In genomic region chr3:9794400-9794799, GRCh38 we compare ENCODE assay signal across 10 cellular contexts. TPM values are rescaled to one million over a fixed set of nuclear protein-coding genes. Genes with fewer than 3 reads are reported as not detected.
DNase-seq lines count a peak whose midpoint lies in the region; ATAC-seq and TF ChIP-seq lines count a peak whose summit lies in the region.
"Had no signal": no experiment of that assay in that cellular context is flagged by ENCODE, and none has a peak within 500 bp of the region (broad histone marks: within the 10 kb centered on the region; RNA-seq: fewer than 3 reads in every experiment).

No MANE protein-coding gene starts in this region.

- H3K4me2 ChIP-seq in SU-DHL-6 (ENCODE audit: low read depth, low read length, poor library complexity, severe bottlenecking) (peak overlapping the region; percentile 89), fibroblast of lung (ENCODE audit: extremely low read depth, insufficient read depth, low read length) (peak overlapping the region; percentile 29)

- peaks cover 11% of the 10 kb centered on the region; the same call in 1 of the 2 replicates for H4K20me1 ChIP-seq in SU-DHL-6 (ENCODE audit: low read depth, low read length)
- no peaks in the 10 kb centered on the region for H4K20me1 ChIP-seq in fibroblast of lung (ENCODE audit: control insufficient read depth, extremely low read depth, insufficient read depth, low read length)

- H3K79me2 ChIP-seq in SU-DHL-6 (ENCODE audit: insufficient read depth, low read length) (peaks cover 55% of the 10 kb centered on the region), fibroblast of lung (ENCODE audit: control insufficient read depth, insufficient read depth, low read length) (peaks cover 53% of the 10 kb centered on the region)

- no peak for ATAC-seq in stimulated activated naive B cell treated with anti-CD40 and anti-IgM and Interleukin-4, amounts not matched to agents 10 μg/mL and 1 μg/mL and 100 μg/mL, for 72 hours (replicated peaks)
- no peak for ATAC-seq in mucosa of descending colon
- ATAC-seq in GM19328 (IDR thresholded peaks at IDR 0.05; ENCODE audit: unreplicated experiment): no peak
- ATAC-seq in HG03439 (IDR thresholded peaks at IDR 0.05; ENCODE audit: unreplicated experiment): no peak
- ATAC-seq: pancreas had no signal

- H3K4me1 Mint-ChIP-seq in activated naive CD4-positive, alpha-beta T cell treated with anti-CD3 and anti-CD28 coated beads, Interleukin-2, amount 50 U/mL, for 24 hours: peaks cover 63% of the 10 kb centered on the region
- H3K4me1 Mint-ChIP-seq in stimulated activated naive B cell treated with anti-CD40 and anti-IgM and Interleukin-4, amounts not matched to agents 10 μg/mL and 1 μg/mL and 100 μg/mL, for 72 hours: peaks cover 39 to 71% of the 10 kb centered on the region in 2 donors

- no peak for TF ChIP-seq CTCF in SU-DHL-6 (IDR thresholded peaks at IDR 0.05; ENCODE audit: insufficient read depth, low read length, poor library complexity, severe bottlenecking)
- no peak for TF ChIP-seq CTCF in fibroblast of lung (conservative IDR thresholded peaks at IDR 0.05 in 1 of 2, IDR thresholded peaks at IDR 0.05 in 1 of 2; ENCODE audit: low read depth in 1 of 2, low read length in 2 of 2)
- no peak for TF ChIP-seq CTCF in mucosa of descending colon (IDR thresholded peaks at IDR 0.05)

- H3F3A ChIP-seq in SU-DHL-6 (ENCODE audit: insufficient read depth): 0 out of 2 replicates have a peak, but pooled peaks cover 4% of the 10 kb centered on the region

- H3K36me3 Mint-ChIP-seq in activated naive CD4-positive, alpha-beta T cell treated with anti-CD3 and anti-CD28 coated beads, Interleukin-2, amount 50 U/mL, for 24 hours: peaks cover 18% of the 10 kb centered on the region
- peaks cover 53 to 72% of the 10 kb centered on the region in 2 donors for H3K36me3 Mint-ChIP-seq in stimulated activated naive B cell treated with anti-CD40 and anti-IgM and Interleukin-4, amounts not matched to agents 10 μg/mL and 1 μg/mL and 100 μg/mL, for 72 hours

- H3K36me3 ChIP-seq in SU-DHL-6 (ENCODE audit: low read length) (peaks cover 14% of the 10 kb centered on the region), fibroblast of lung (ENCODE audit: control insufficient read depth, insufficient read depth, low read length) (peaks cover 17% of the 10 kb centered on the region), mucosa of descending colon (ENCODE audit: low read depth) (peaks cover 12% of the 10 kb centered on the region)

- H3K9ac ChIP-seq in SU-DHL-6 (ENCODE audit: low read length) (no peak overlapping the region), fibroblast of lung (ENCODE audit: insufficient read depth, low read length) (no peak overlapping the region)

- H3K4me3 Mint-ChIP-seq in activated naive CD4-positive, alpha-beta T cell treated with anti-CD3 and anti-CD28 coated beads, Interleukin-2, amount 50 U/mL, for 24 hours: peak overlapping the region; percentile 95
- H3K4me3 Mint-ChIP-seq in stimulated activated naive B cell treated with anti-CD40 and anti-IgM and Interleukin-4, amounts not matched to agents 10 μg/mL and 1 μg/mL and 100 μg/mL, for 72 hours: peak overlapping the region; percentile 89 to 97

- H3K27me3 Mint-ChIP-seq in activated naive CD4-positive, alpha-beta T cell treated with anti-CD3 and anti-CD28 coated beads, Interleukin-2, amount 50 U/mL, for 24 hours: no peaks in the 10 kb centered on the region
- no peaks in the 10 kb centered on the region for H3K27me3 Mint-ChIP-seq in stimulated activated naive B cell treated with anti-CD40 and anti-IgM and Interleukin-4, amounts not matched to agents 10 μg/mL and 1 μg/mL and 100 μg/mL, for 72 hours

- no peak for DNase-seq in activated naive CD4-positive, alpha-beta T cell treated with Interleukin-2 at 50 U/mL for 16 hours
- DNase-seq in fibroblast of lung (ENCODE audit: low read depth in 2 of 2): no peak
- no peak for DNase-seq in stimulated activated naive B cell treated with anti-CD40 and anti-IgM and Interleukin-4, amounts not matched to agents 10 μg/mL and 1 μg/mL and 100 μg/mL, for 72 hours
- DNase-seq in mucosa of descending colon: no peak
- DNase-seq: NCI-H526 treated with DMSO at 0.1 percent for 48 hours, pancreas had no signal

- peak overlapping the region; percentile 99 for H3K27ac Mint-ChIP-seq in activated naive CD4-positive, alpha-beta T cell treated with anti-CD3 and anti-CD28 coated beads, Interleukin-2, amount 50 U/mL, for 24 hours
- peak overlapping the region; percentile 100 for H3K27ac Mint-ChIP-seq in stimulated activated naive B cell treated with anti-CD40 and anti-IgM and Interleukin-4, amounts not matched to agents 10 μg/mL and 1 μg/mL and 100 μg/mL, for 72 hours

- H3K27me3 ChIP-seq in SU-DHL-6 (ENCODE audit: low read length) (no peaks in the 10 kb centered on the region), fibroblast of lung (ENCODE audit: control insufficient read depth, insufficient read depth, low read length) (no peaks in the 10 kb centered on the region)
- H3K27me3 ChIP-seq: pancreas had no signal

- H3K27ac ChIP-seq in SU-DHL-6 (ENCODE audit: low read depth, low read length): no peak overlapping the region
- no peak overlapping the region for H3K27ac ChIP-seq in fibroblast of lung (ENCODE audit: insufficient read depth, low read length)

- no peaks in the 10 kb centered on the region for H3K9me3 Mint-ChIP-seq in activated naive CD4-positive, alpha-beta T cell treated with anti-CD3 and anti-CD28 coated beads, Interleukin-2, amount 50 U/mL, for 24 hours
- peaks cover 0 to 4% of the 10 kb centered on the region in 2 donors for H3K9me3 Mint-ChIP-seq in stimulated activated naive B cell treated with anti-CD40 and anti-IgM and Interleukin-4, amounts not matched to agents 10 μg/mL and 1 μg/mL and 100 μg/mL, for 72 hours

- intact Hi-C loops in mucosa of descending colon (cut with DNase I, micrococcal nuclease): no loop called here

- H2AFZ ChIP-seq in SU-DHL-6 (ENCODE audit: low read depth, low read length, severe bottlenecking) (no peak overlapping the region), fibroblast of lung (ENCODE audit: low read length) (no peak overlapping the region)

- H3K9me3 ChIP-seq in SU-DHL-6 (ENCODE audit: insufficient read depth, low read length) (no peaks in the 10 kb centered on the region), fibroblast of lung (ENCODE audit: control insufficient read depth, insufficient read depth, low read depth, low read length) (no peaks in the 10 kb centered on the region), mucosa of descending colon (no peaks in the 10 kb centered on the region)
- H3K9me3 ChIP-seq: pancreas had no signal

- H3K9me2 ChIP-seq in SU-DHL-6 (replicated peaks; ENCODE audit: insufficient read depth, low read length): no peaks in the 10 kb centered on the region

- H3K4me1 ChIP-seq in fibroblast of lung (ENCODE audit: control insufficient read depth, extremely low read depth, insufficient read depth, low read length) (peaks cover 3% of the 10 kb centered on the region), mucosa of descending colon (ENCODE audit: low read depth) (peaks cover 9% of the 10 kb centered on the region)

- H3K4me3 ChIP-seq in SU-DHL-6 (ENCODE audit: insufficient read depth, low read length, poor library complexity, severe bottlenecking) (no peak overlapping the region), fibroblast of lung (replicated peaks in 1 of 4; ENCODE audit: control extremely low read depth in 1 of 4, insufficient read depth in 1 of 4, low read depth in 3 of 4, low read length in 4 of 4) (no peak overlapping the region), mucosa of descending colon (no peak overlapping the region)

RNA-seq across cellular contexts. Expression of gene ARPC4, which starts 1.5 kb away (rescaled TPM):
- total RNA-seq in fibroblast of lung: 167 and 174 TPM in 2 replicates
- 307 and 350 TPM in 2 replicates for polyA plus RNA-seq in fibroblast of lung
- polyA plus RNA-seq in fibroblast of lung (2012): 188 and 212 TPM in 2 replicates
- 55.8 and 72.2 TPM in 2 replicates for polyA minus RNA-seq in fibroblast of lung (ENCODE audit: low replicate concordance)
- total RNA-seq in mucosa of descending colon: 100 to 1,000 TPM; 154 to 219 (median 212) TPM

RNA-seq across cellular contexts. Expression of gene TADA3, which starts 2.1 kb away (rescaled TPM):
- total RNA-seq in fibroblast of lung (69.3 and 87.9 TPM in 2 replicates), mucosa of descending colon (10 to 100 TPM; 63.0 to 66.1 (median 63.2) TPM)
- polyA plus RNA-seq in fibroblast of lung: 51.2 and 64.5 TPM in 2 replicates
- polyA plus RNA-seq in fibroblast of lung (2012): 68.9 and 87.6 TPM in 2 replicates
- 96.1 and 125 TPM in 2 replicates for polyA minus RNA-seq in fibroblast of lung (ENCODE audit: low replicate concordance)

RNA-seq across cellular contexts. Expression of gene TTLL3, which starts 15.7 kb away (rescaled TPM):
- total RNA-seq in fibroblast of lung: 10.0 and 14.9 TPM in 2 replicates
- 11.3 and 16.1 TPM in 2 replicates for polyA plus RNA-seq in fibroblast of lung
- polyA plus RNA-seq in fibroblast of lung (2012): 8.0 and 11.6 TPM in 2 replicates
- polyA minus RNA-seq in fibroblast of lung (ENCODE audit: low replicate concordance): 15.7 and 39.9 TPM in 2 replicates
- total RNA-seq in mucosa of descending colon: 10 to 100 TPM; 37.0 to 63.9 (median 47.7) TPM

RNA-seq across cellular contexts. Expression of gene CAMK1, which starts 24.7 kb away (rescaled TPM):
- 55.2 and 64.2 TPM in 2 replicates for total RNA-seq in fibroblast of lung
- polyA plus RNA-seq in fibroblast of lung: 27.7 and 37.0 TPM in 2 replicates
- 37.0 and 60.0 TPM in 2 replicates for polyA plus RNA-seq in fibroblast of lung (2012)
- 26.4 and 48.8 TPM in 2 replicates for polyA minus RNA-seq in fibroblast of lung (ENCODE audit: low replicate concordance)
- 10 to 100 TPM in 2 of 3 donors, 1 to 10 TPM in 1; 5.7 to 35.8 (median 10.1) TPM for total RNA-seq in mucosa of descending colon

RNA-seq across cellular contexts. Expression of gene OGG1, which starts 44.6 kb away (rescaled TPM):
- total RNA-seq in fibroblast of lung (23.6 and 24.4 TPM in 2 replicates), mucosa of descending colon (10 to 100 TPM; 23.3 to 33.0 (median 28.6) TPM)
- 20.1 and 22.2 TPM in 2 replicates for polyA plus RNA-seq in fibroblast of lung
- 20.5 and 22.7 TPM in 2 replicates for polyA plus RNA-seq in fibroblast of lung (2012)
- 57.1 and 85.8 TPM in 2 replicates for polyA minus RNA-seq in fibroblast of lung (ENCODE audit: low replicate concordance)
